In genomic region chr4:42445038-42445437, GRCh38 we compare ENCODE assay signal across 32 cellular contexts. TPM values are rescaled to one million over a fixed set of nuclear protein-coding genes. Genes with fewer than 3 reads are reported as not detected.
"Had no signal": no experiment of that assay in that cellular context is flagged by ENCODE, and none has a peak within 500 bp of the region (broad histone marks: within the 10 kb centered on the region; RNA-seq: fewer than 3 reads in every experiment).

No MANE protein-coding gene starts in this region.

- DNase-seq: activated B cell treated with CpG ODN at 0.5 μM for 24 hours; activated CD4-positive, alpha-beta memory T cell treated with anti-CD3 and anti-CD28 coated beads, Interleukin-2, amount 10 ng/mL, durations not matched to agents 7 days and 5 days; activated CD4-positive, alpha-beta T cell treated with anti-CD3 and anti-CD28 coated beads, Interleukin-2, amount 10 ng/mL, durations not matched to agents 7 days and 5 days; activated CD4-positive, alpha-beta T cell treated with anti-CD3 and anti-CD28 coated beads, Interleukin-2, amount 50 U/mL, for 4 hours; activated CD8-positive, alpha-beta memory T cell treated with anti-CD3 and anti-CD28 coated beads, Interleukin-2, amount 50 U/mL, for 48 hours; activated effector memory CD4-positive, alpha-beta T cell treated with Interleukin-2 at 50 U/mL for 16 hours; activated gamma-delta T cell treated with Interleukin-2 at 50 U/mL for 16 hours; activated naive CD4-positive, alpha-beta T cell treated with anti-CD3 and anti-CD28 coated beads, Interleukin-2, amount 50 U/mL, for 16 hours; activated naive CD4-positive, alpha-beta T cell treated with Interleukin-2 at 50 U/mL for 16 hours; activated T-cell treated with anti-CD3 and anti-CD28 coated beads for 4 hours; activated T-cell treated with anti-CD3 and anti-CD28 coated beads, Interleukin-2, amount 50 U/mL, for 24 hours; activated T-cell treated with anti-CD3 and anti-CD28 coated beads, Interleukin-2, amount 50 U/mL, for 72 hours; amniotic stem cell; anterior cingulate cortex; brain microvascular endothelial cell; caudate nucleus; cortex of kidney; dermis blood vessel endothelial cell; effector CD4-positive, alpha-beta T cell; effector memory CD8-positive, alpha-beta T cell; erythroblast; gastrocnemius medialis; heart right ventricle; T-helper 1 cell; T-helper 17 cell; T1000; WERI-Rb-1 had no signal

- FAIRE-seq: astrocyte, colon had no signal

- H3K4me3 ChIP-seq: esophagus muscularis mucosa, gastrocnemius medialis, heart right ventricle had no signal

- H3K27me3 ChIP-seq: brain microvascular endothelial cell, esophagus muscularis mucosa, foreskin keratinocyte, gastrocnemius medialis, heart right ventricle had no signal

- H3K36me3 ChIP-seq: brain microvascular endothelial cell, WERI-Rb-1 had no signal

RNA-seq across cellular contexts. Expression of gene SHISA3, which starts 47.8 kb away (rescaled TPM):
- total RNA-seq: activated B cell treated with CpG ODN at 0.5 μM for 24 hours, astrocyte, chondrocyte, foreskin keratinocyte, T-helper 17 cell had no signal
- polyA plus RNA-seq: foreskin keratinocyte had no signal
